10 cellular contexts compared by ENCODE assay signal in the genomic region with DNA sequence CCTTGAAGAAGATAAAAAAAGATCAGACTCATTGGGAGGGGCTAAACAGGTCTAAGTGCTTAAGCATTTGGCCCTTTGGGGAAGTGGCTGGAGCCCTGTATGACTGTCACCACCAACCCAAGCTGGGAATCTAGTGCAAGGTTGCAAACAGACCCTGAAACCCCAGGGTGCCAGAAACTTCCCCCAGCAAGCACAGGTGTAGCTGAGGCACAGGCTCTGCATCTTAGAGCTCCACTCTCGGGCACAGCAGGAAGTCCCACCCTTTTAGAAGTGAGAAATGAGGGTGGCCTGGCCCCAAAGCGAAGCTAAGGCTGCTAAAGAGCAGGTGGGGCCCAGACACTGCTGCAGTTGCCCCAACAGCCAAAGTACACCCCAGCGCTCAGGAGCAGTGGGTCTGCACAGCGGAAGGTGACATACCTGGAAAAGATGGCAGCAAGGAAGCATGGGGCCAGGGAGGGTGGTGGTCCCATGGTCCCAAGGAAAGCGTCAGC. TPM values are rescaled to one million over a fixed set of nuclear protein-coding genes. Genes with fewer than 3 reads are reported as not detected.
DNase-seq lines count a peak whose midpoint lies in the region; ATAC-seq and TF ChIP-seq lines count a peak whose summit lies in the region.
"Had no signal": no experiment of that assay in that cellular context is flagged by ENCODE, and none has a peak within 500 bp of the region (broad histone marks: within the 10 kb centered on the region; RNA-seq: fewer than 3 reads in every experiment).

No MANE protein-coding gene starts in this region.

- H3K79me2 ChIP-seq in Loucy (ENCODE audit: insufficient read depth, low read length), result 0 out of 2 replicates have a peak, but pooled peaks cover 4% of the 10 kb centered on the region

- H3K4me3 ChIP-seq in Loucy (ENCODE audit: low read length, poor library complexity, severe bottlenecking), result no peak overlapping the region
- H3K4me3 ChIP-seq in tibial nerve, result no peak overlapping the region

- H3K27me3 ChIP-seq in Loucy (ENCODE audit: insufficient read depth, low read length, poor library complexity, severe bottlenecking) (no peaks in the 10 kb centered on the region), tibial nerve (no peaks in the 10 kb centered on the region)

- TF ChIP-seq POLR2A in tibial nerve (IDR thresholded peaks at IDR 0.05), result no peak

- H3K9ac ChIP-seq in Loucy (ENCODE audit: low read depth, low read length, poor library complexity, severe bottlenecking), result no peak overlapping the region

- H3K27ac ChIP-seq in tibial nerve, result no peak overlapping the region

- no peaks in the 10 kb centered on the region for H4K20me1 ChIP-seq in Loucy (ENCODE audit: insufficient read depth, low read length, poor library complexity, severe bottlenecking)

- H3K4me2 ChIP-seq in Loucy (ENCODE audit: low read depth, low read length, poor library complexity, severe bottlenecking), result no peak overlapping the region

- TF ChIP-seq CTCF in GM13977 (IDR thresholded peaks at IDR 0.05; ENCODE audit: extremely low read depth, insufficient read depth, missing control alignments) (no peak), Loucy (conservative IDR thresholded peaks at IDR 0.05; ENCODE audit: low read length) (no peak), tibial nerve (IDR thresholded peaks at IDR 0.05) (no peak)

- in situ Hi-C loops in GM13977 (cut with MboI; ENCODE audit: low pct_unique_long_range_greater_than_20kb, low sequenced_read_pairs, unreplicated experiment), result no loop called here

- no peaks in the 10 kb centered on the region for H3K9me2 ChIP-seq in Loucy (replicated peaks; ENCODE audit: low read depth, low read length)

- peak; percentile 60 for DNase-seq in GM13977 (ENCODE audit: low spot score)
- no peak for DNase-seq in UCSD-AML1 (lab: John Stamatoyannopoulos, UW; ENCODE audit: unreplicated experiment)
- DNase-seq in tibial nerve (ENCODE audit: low spot score in 2 of 2), result no peak
- no peak for DNase-seq in iPS-NIHi11 (ENCODE audit: low spot score)
- DNase-seq in left lobe of liver (ENCODE audit: low spot score), result no peak
- DNase-seq: activated CD8-positive, alpha-beta memory T cell treated with anti-CD3 and anti-CD28 coated beads, Interleukin-2, amount 10 ng/mL, durations not matched to agents 7 days and 5 days; NCI-H774 had no signal

- H3K9me3 ChIP-seq in Loucy (ENCODE audit: insufficient read depth, low read depth, low read length), result no peaks in the 10 kb centered on the region
- H3K9me3 ChIP-seq in tibial nerve, result no peaks in the 10 kb centered on the region

- 0 out of 2 replicates have a peak, but pooled peaks cover 4% of the 10 kb centered on the region for H3F3A ChIP-seq in Loucy (ENCODE audit: low read depth)

- ATAC-seq in GM21529 (IDR thresholded peaks at IDR 0.05; ENCODE audit: unreplicated experiment) (peak; percentile 69), esophagus mucosa (peak; percentile 17), left lobe of liver (no peak)
- ATAC-seq: activated CD8-positive, alpha-beta memory T cell treated with anti-CD3 and anti-CD28 coated beads, Interleukin-2, amount 10 ng/mL, durations not matched to agents 7 days and 5 days had no signal

- H3K4me1 ChIP-seq in Loucy (ENCODE audit: insufficient read depth, low read length, poor library complexity, severe bottlenecking) (peaks cover 15% of the 10 kb centered on the region), tibial nerve (peaks cover 0 to 6% (median 0%) of the 10 kb centered on the region in 4 donors)

- 88 to 96% methylated on average over 4 to 5 of the region's 5 CpGs for WGBS in tibial nerve, 2 donors

- H3K36me3 ChIP-seq in Loucy (ENCODE audit: insufficient read depth, low read length) (no peaks in the 10 kb centered on the region), tibial nerve (no peaks in the 10 kb centered on the region)

- no peak for TF ChIP-seq EP300 in tibial nerve (IDR thresholded peaks at IDR 0.05)

- peak overlapping the region; percentile 67; the same call in 1 of the 2 replicates for H2AFZ ChIP-seq in Loucy (ENCODE audit: low read length)

RNA-seq across cellular contexts. Expression of a gene that starts 5.8 kb away (rescaled TPM):
- total RNA-seq in esophagus mucosa, result 67.2 TPM
- 100 to 1,000 TPM in 1 of 4 donors, 10 to 100 TPM in 3; 40.9 to 106 (median 67.4) TPM for total RNA-seq in tibial nerve
- 39.0 TPM for total RNA-seq in left lobe of liver

RNA-seq across cellular contexts. Expression of a gene that starts 56.6 kb away (rescaled TPM):
- 161 TPM for total RNA-seq in esophagus mucosa
- 10 to 100 TPM; 15.9 to 30.8 (median 24.4) TPM for total RNA-seq in tibial nerve
- total RNA-seq in left lobe of liver, result 23.2 TPM
